Comparison of ENCODE assay signal across 10 cellular contexts in genomic region chr1:90706437-90707362, GRCh38. TPM values are rescaled to one million over a fixed set of nuclear protein-coding genes. Genes with fewer than 3 reads are reported as not detected.
DNase-seq lines count a peak whose midpoint lies in the region; ATAC-seq and TF ChIP-seq lines count a peak whose summit lies in the region.
"Had no signal": no experiment of that assay in that cellular context is flagged by ENCODE, and none has a peak within 500 bp of the region (broad histone marks: within the 10 kb centered on the region; RNA-seq: fewer than 3 reads in every experiment).

No MANE protein-coding gene starts in this region.

- no peaks in the 10 kb centered on the region for H3K27me3 ChIP-seq in ovary

- TF ChIP-seq CTCF in ovary (IDR thresholded peaks at IDR 0.05), result no peak

- peaks cover 95% of the 10 kb centered on the region for H3K27me3 Mint-ChIP-seq in central memory CD8-positive, alpha-beta T cell

- H3K9me3 ChIP-seq in mesodermal cell (ENCODE audit: control insufficient read depth, low read length) (no peaks in the 10 kb centered on the region), ovary (no peaks in the 10 kb centered on the region)
- H3K9me3 ChIP-seq: Peyer's patch had no signal

- H3K27ac Mint-ChIP-seq in central memory CD8-positive, alpha-beta T cell (ENCODE audit: low read depth), result no peak overlapping the region

- H3K27ac ChIP-seq in mesodermal cell (ENCODE audit: low read depth, low read length, severe bottlenecking) (no peak overlapping the region), ovary (no peak overlapping the region)
- H3K27ac ChIP-seq: Peyer's patch had no signal

- no peaks in the 10 kb centered on the region for H3K9me3 Mint-ChIP-seq in central memory CD8-positive, alpha-beta T cell

- H3K36me3 ChIP-seq in mesodermal cell (ENCODE audit: control insufficient read depth, insufficient read depth, low read length) (no peaks in the 10 kb centered on the region), ovary (no peaks in the 10 kb centered on the region)
- H3K36me3 ChIP-seq: Peyer's patch had no signal

- 0 to 1% methylated on average over 65 to 68 of the region's 73 CpGs for WGBS in mesodermal cell (ENCODE audit: insufficient coverage in 2 of 2), 2 experiments
- 0 to 1% (median 1%) methylated on average over 67 to 73 of the region's 73 CpGs for WGBS in ovary, 3 donors

- H3K4me1 Mint-ChIP-seq in central memory CD8-positive, alpha-beta T cell, result no peaks in the 10 kb centered on the region

- peak overlapping the region; percentile 3 for H3K4me3 Mint-ChIP-seq in central memory CD8-positive, alpha-beta T cell

- DNase-seq in AG08396 (ENCODE audit: low spot score), result peak; percentile 35
- peak; percentile 54 for DNase-seq in HuH-7 (ENCODE audit: low spot score)
- DNase-seq in central memory CD8-positive, alpha-beta T cell (ENCODE audit: low spot score in 2 of 2), result no peak
- DNase-seq in NCI-H2107 (lab: John Stamatoyannopoulos, UW), result no peak
- no peak for DNase-seq in effector CD4-positive, alpha-beta T cell
- no peak for DNase-seq in ovary

- ATAC-seq in central memory CD8-positive, alpha-beta T cell (replicated peaks; ENCODE audit: extremely low read depth, poor library complexity, severe bottlenecking), result peak; percentile 24
- ATAC-seq in HG02884 (IDR thresholded peaks at IDR 0.05; ENCODE audit: unreplicated experiment), result no peak

- intact Hi-C loops in ovary (cut with DNase I), result no loop called here

- H3K4me1 ChIP-seq in mesodermal cell (ENCODE audit: control insufficient read depth, insufficient read depth, low read length, poor library complexity, severe bottlenecking), result peaks cover 5% of the 10 kb centered on the region
- peaks cover 5% of the 10 kb centered on the region for H3K4me1 ChIP-seq in ovary (ENCODE audit: insufficient read depth)

- H3K4me3 ChIP-seq in mesodermal cell (ENCODE audit: extremely low read depth, insufficient read depth, low read length, poor library complexity, severe bottlenecking) (peak overlapping the region; percentile 21), ovary (no peak overlapping the region)

- peaks cover 4% of the 10 kb centered on the region for H3K36me3 Mint-ChIP-seq in central memory CD8-positive, alpha-beta T cell (ENCODE audit: insufficient read depth)

- TF ChIP-seq EP300 in ovary (IDR thresholded peaks at IDR 0.05), result no peak

- no peak for TF ChIP-seq POLR2A in ovary (IDR thresholded peaks at IDR 0.05)

RNA-seq across cellular contexts. Expression of gene BARHL2, which starts 10.4 kb away (rescaled TPM):
- polyA plus RNA-seq in mesodermal cell (2013, experiment 1 of 2), result 0.33 TPM
- not detected for polyA plus RNA-seq in mesodermal cell (2013, experiment 2 of 2)
- not detected for total RNA-seq in ovary
- polyA plus RNA-seq in ovary, result not detected
- total RNA-seq: fibroblast of villous mesenchyme, Peyer's patch had no signal

Comparison
In these comparisons a context has a peak if more than half of its experiments do, and no peak if none do; other contexts are left out.
1. DNase-seq: peak in AG08396 (single experiment) and HuH-7 (single experiment); none in central memory CD8-positive, alpha-beta T cell (0 of 2), NCI-H2107 (single experiment), effector CD4-positive, alpha-beta T cell (single experiment) and ovary (0 of 5).